In genomic region chr19:43789029-43789428, GRCh38 we compare ENCODE assay signal across 1 cellular context.
TF ChIP-seq lines count a peak whose summit lies in the region.

No MANE protein-coding gene starts in this region.

TF ChIP-seq in K562, 482 proteins besides CTCF, POLR2A, EP300 and RAD21 (continued from another document and continues in another):
- TF ChIP-seq ZBTB11 (CRISPR knock-in tag; IDR thresholded peaks at IDR 0.05) (peak in 1 of 3 experiments; percentile 54; a peak in 1 of 6 replicates), ELF2 (CRISPR knock-in tag; IDR thresholded peaks at IDR 0.05) (no peak), NFIC (IDR thresholded peaks at IDR 0.05) (no peak), ZNF263 (CRISPR knock-in tag; IDR thresholded peaks at IDR 0.05; ENCODE audit: borderline replicate concordance) (peak; percentile 71; the same call in 1 of the 2 replicates), ZNF778 (CRISPR knock-in tag; IDR thresholded peaks at IDR 0.05) (no peak), TOE1 (IDR thresholded peaks at IDR 0.05; ENCODE audit: borderline replicate concordance) (no peak), TOE1 (CRISPR knock-in tag; IDR thresholded peaks at IDR 0.05; ENCODE audit: borderline replicate concordance, low read depth) (0 out of 2 replicates have a peak, but pooled peaks have one; percentile 33), CREB1 (IDR thresholded peaks at IDR 0.05) (no peak), CREB1 (CRISPR knock-in tag; IDR thresholded peaks at IDR 0.05) (0 out of 2 replicates have a peak, but pooled peaks have one; percentile 35), SMARCA4 (IDR thresholded peaks at IDR 0.05) (no peak), DACH1 (IDR thresholded peaks at IDR 0.05; ENCODE audit: partially characterized antibody) (no peak), U2AF1 (optimal IDR thresholded peaks at IDR 0.05; ENCODE audit: low read depth, low read length) (no peak), RUNX1 (IDR thresholded peaks at IDR 0.05; ENCODE audit: low read depth) (no peak), CEBPG (CRISPR knock-in tag; IDR thresholded peaks at IDR 0.05) (no peak), CEBPG (tag; conservative IDR thresholded peaks at IDR 0.05 in 1 of 2, IDR thresholded peaks at IDR 0.05 in 1 of 2) (no peak), HMG20A (CRISPR knock-in tag; conservative IDR thresholded peaks at IDR 0.05) (no peak), ESRRA (IDR thresholded peaks at IDR 0.05; ENCODE audit: borderline replicate concordance, low read depth) (no peak), ATF1 (CRISPR knock-in tag; IDR thresholded peaks at IDR 0.05) (no peak), ATF1 (tag; IDR thresholded peaks at IDR 0.05) (no peak), SNIP1 (IDR thresholded peaks at IDR 0.05; ENCODE audit: low read depth) (no peak), FOXA3 (CRISPR knock-in tag; conservative IDR thresholded peaks at IDR 0.05 in 1 of 2, IDR thresholded peaks at IDR 0.05 in 1 of 2) (no peak), RREB1 (CRISPR knock-in tag; IDR thresholded peaks at IDR 0.05) (no peak), KLF16 (IDR thresholded peaks at IDR 0.05) (no peak), KDM2B (CRISPR knock-in tag; IDR thresholded peaks at IDR 0.05) (no peak), SAFB (IDR thresholded peaks at IDR 0.05; ENCODE audit: borderline replicate concordance, low read depth, low read length) (no peak), GTF2A2 (tag; IDR thresholded peaks at IDR 0.05) (no peak), CHD2 (IDR thresholded peaks at IDR 0.05; ENCODE audit: low read depth, low read length) (no peak), ASH1L (IDR thresholded peaks at IDR 0.05; ENCODE audit: borderline replicate concordance, low read depth, partially characterized antibody) (no peak), ZNF551 (CRISPR knock-in tag; IDR thresholded peaks at IDR 0.05) (no peak), TCFL5 (CRISPR knock-in tag; conservative IDR thresholded peaks at IDR 0.05) (no peak), DPF2 (IDR thresholded peaks at IDR 0.05) (no peak), TEAD1 (CRISPR knock-in tag; IDR thresholded peaks at IDR 0.05) (peak in 1 of 2 experiments; percentile 48; a peak in 1 of 4 replicates), KDM1A (IDR thresholded peaks at IDR 0.05) (no peak), CHD7 (IDR thresholded peaks at IDR 0.05; ENCODE audit: low read depth, low read length) (no peak), ZNF280A (IDR thresholded peaks at IDR 0.05; ENCODE audit: low read depth, partially characterized antibody) (no peak), PYGO2 (tag; IDR thresholded peaks at IDR 0.05) (no peak), ZC3H4 (CRISPR knock-in tag; IDR thresholded peaks at IDR 0.05; ENCODE audit: borderline replicate concordance) (no peak), SIN3A (IDR thresholded peaks at IDR 0.05; ENCODE audit: borderline replicate concordance in 2 of 2, control insufficient read depth in 1 of 2, low read depth in 2 of 2, low read length in 2 of 2) (peak; percentile 44 to 97; a peak in 2 of 4 replicates), ZNF655 (CRISPR knock-in tag; IDR thresholded peaks at IDR 0.05) (no peak), ZNF699 (CRISPR knock-in tag; IDR thresholded peaks at IDR 0.05; ENCODE audit: insufficient replicate concordance) (no peak)
